10 cellular contexts compared by ENCODE assay signal in the genomic region with DNA sequence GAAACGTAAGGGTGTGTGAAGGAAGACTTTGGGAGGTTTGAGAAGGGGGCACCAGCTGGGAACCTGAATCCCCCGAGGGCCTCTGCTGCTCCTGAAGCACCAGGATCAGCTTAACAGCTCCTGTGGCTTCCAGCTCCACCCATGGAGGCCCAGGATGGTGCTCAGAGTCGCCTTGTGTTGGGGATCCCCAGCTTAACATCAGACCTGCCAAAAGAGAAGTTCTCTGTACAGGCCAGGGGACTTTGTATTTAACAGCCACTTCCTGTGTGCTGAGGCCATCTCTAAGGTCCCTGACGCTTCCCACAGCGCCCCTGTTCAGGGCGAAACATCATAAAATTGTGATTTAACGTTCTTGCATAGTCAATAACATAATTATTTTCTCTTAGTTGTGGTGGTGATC.
DNase-seq lines count a peak whose midpoint lies in the region; ATAC-seq and TF ChIP-seq lines count a peak whose summit lies in the region.
"Had no signal": no experiment of that assay in that cellular context is flagged by ENCODE, and none has a peak within 500 bp of the region (broad histone marks: within the 10 kb centered on the region; RNA-seq: fewer than 3 reads in every experiment).

No MANE protein-coding gene starts in this region.

- DNase-seq in mucosa of descending colon (no peak), NCI-H128 (lab: John Stamatoyannopoulos, UW; ENCODE audit: unreplicated experiment) (no peak), NOMO-1 (lab: John Stamatoyannopoulos, UW; ENCODE audit: unreplicated experiment in 2 of 2) (no peak), endodermal cell (no peak), vagina (ENCODE audit: extremely low spot score in 2 of 2) (no peak)
- DNase-seq: NCI-H2107 had no signal

- TF ChIP-seq POLR2A in vagina (IDR thresholded peaks at IDR 0.05) = no peak

- no peak for TF ChIP-seq CTCF in mucosa of descending colon (IDR thresholded peaks at IDR 0.05)
- no peak for TF ChIP-seq CTCF in endodermal cell (conservative IDR thresholded peaks at IDR 0.05)
- TF ChIP-seq CTCF in vagina (IDR thresholded peaks at IDR 0.05) = no peak

- 80 to 87% methylated on average over 2 to 7 of the region's 7 CpGs for WGBS in endodermal cell (ENCODE audit: insufficient coverage in 1 of 2, insufficient read length in 1 of 2), 2 experiments

- peaks cover 19% of the 10 kb centered on the region for H3K36me3 Mint-ChIP-seq in endodermal cell (ENCODE audit: low read depth)

- ATAC-seq in GM18508 (IDR thresholded peaks at IDR 0.05; ENCODE audit: insufficient read depth, unreplicated experiment) (peak; percentile 90), GM21576 (IDR thresholded peaks at IDR 0.05; ENCODE audit: unreplicated experiment) (peak; percentile 65), HG03571 (IDR thresholded peaks at IDR 0.05; ENCODE audit: unreplicated experiment) (peak; percentile 68), mucosa of descending colon (peak; percentile 64)

- H3K9me3 ChIP-seq in mucosa of descending colon (no peaks in the 10 kb centered on the region), endodermal cell (ENCODE audit: control insufficient read depth, low read length) (peaks cover 2% of the 10 kb centered on the region), vagina (no peaks in the 10 kb centered on the region)

- peaks cover 3% of the 10 kb centered on the region for H3K9me3 Mint-ChIP-seq in endodermal cell

- H3K36me3 ChIP-seq in mucosa of descending colon (ENCODE audit: low read depth) = no peaks in the 10 kb centered on the region
- peaks cover 15% of the 10 kb centered on the region for H3K36me3 ChIP-seq in endodermal cell (ENCODE audit: control insufficient read depth, insufficient read depth, low read length)
- H3K36me3 ChIP-seq in vagina = peaks cover 0 to 3% of the 10 kb centered on the region in 2 donors

- H3K27me3 ChIP-seq in endodermal cell (ENCODE audit: control insufficient read depth, insufficient read depth, low read length, poor library complexity, severe bottlenecking) (peaks cover 24% of the 10 kb centered on the region), vagina (no peaks in the 10 kb centered on the region)

- H3K4me1 ChIP-seq in mucosa of descending colon (ENCODE audit: low read depth) (peaks cover 31% of the 10 kb centered on the region), endodermal cell (ENCODE audit: control insufficient read depth, insufficient read depth, low read length) (peaks cover 3% of the 10 kb centered on the region), vagina (peaks cover 50% of the 10 kb centered on the region)
- H3K4me1 ChIP-seq: parathyroid adenoma had no signal

- no peak overlapping the region for H3K4me3 Mint-ChIP-seq in endodermal cell

- intact Hi-C loops in mucosa of descending colon (cut with DNase I, micrococcal nuclease) = no loop called here
- intact Hi-C loops in vagina (cut with DNase I) = no loop called here

- H3K4me3 ChIP-seq in mucosa of descending colon (no peak overlapping the region), endodermal cell (ENCODE audit: low read length) (no peak overlapping the region), vagina (no peak overlapping the region)

- no peak overlapping the region for H3K9ac ChIP-seq in endodermal cell (ENCODE audit: extremely low read depth, low read length, poor library complexity, severe bottlenecking)
- H3K9ac ChIP-seq: parathyroid adenoma had no signal

- peaks cover 33% of the 10 kb centered on the region for H3K4me1 Mint-ChIP-seq in endodermal cell

- H3K27me3 Mint-ChIP-seq in endodermal cell (ENCODE audit: insufficient read depth) = peaks cover 18% of the 10 kb centered on the region

- H3K27ac Mint-ChIP-seq in endodermal cell = no peak overlapping the region

- H3K27ac ChIP-seq in endodermal cell (ENCODE audit: low read depth, low read length) (no peak overlapping the region), vagina (no peak overlapping the region)
- H3K27ac ChIP-seq: parathyroid adenoma had no signal
